12 cellular contexts compared by ENCODE assay signal in the genomic region with DNA sequence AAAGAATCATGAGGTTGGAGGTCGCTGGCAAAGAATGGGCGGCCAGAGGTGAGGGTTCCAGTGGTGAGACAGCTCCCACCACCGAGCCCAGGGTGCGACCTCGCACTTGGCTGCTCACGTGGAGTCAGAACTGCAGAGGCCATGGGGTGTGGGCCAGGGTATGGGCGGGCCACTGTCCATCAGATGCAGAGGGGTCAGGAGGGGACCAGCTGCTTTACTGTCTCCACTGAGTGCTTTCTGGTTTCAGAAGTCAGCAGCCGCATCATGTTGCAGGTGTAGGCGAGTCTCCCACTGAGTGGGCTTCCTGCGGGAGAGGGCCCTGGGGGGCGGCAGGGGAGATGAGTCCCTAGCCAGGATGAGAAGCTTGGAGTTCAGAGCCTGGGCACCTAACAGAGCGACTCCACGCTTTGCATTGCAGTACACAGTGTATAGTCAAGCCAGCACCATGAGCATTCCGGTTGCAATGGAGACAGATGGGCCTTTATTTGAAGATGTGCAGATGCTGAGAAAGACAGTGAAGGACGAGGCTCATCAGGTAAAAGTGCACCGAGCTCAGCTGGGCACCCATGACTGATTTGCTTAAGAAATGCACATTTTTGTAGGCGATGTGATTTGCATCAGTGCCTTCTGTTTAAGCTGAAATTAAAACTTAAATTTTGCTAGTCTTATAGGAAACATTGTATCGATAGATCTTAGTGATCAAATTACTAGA. TPM values are rescaled to one million over a fixed set of nuclear protein-coding genes. Genes with fewer than 3 reads are reported as not detected.
DNase-seq lines count a peak whose midpoint lies in the region; ATAC-seq and TF ChIP-seq lines count a peak whose summit lies in the region.
"Had no signal": no experiment of that assay in that cellular context is flagged by ENCODE, and none has a peak within 500 bp of the region (broad histone marks: within the 10 kb centered on the region; RNA-seq: fewer than 3 reads in every experiment).

No MANE protein-coding gene starts in this region.

- H4K5ac ChIP-seq in IMR-90 (ENCODE audit: low read depth, low read length), result no peak overlapping the region

- no peak overlapping the region for H2AK9ac ChIP-seq in IMR-90 (replicated peaks; ENCODE audit: low read depth, low read length, poor library complexity)

- TF ChIP-seq CTCF in IMR-90 (conservative IDR thresholded peaks at IDR 0.05; ENCODE audit: low read depth, low read length), result no peak

- dilution Hi-C loops in IMR-90 (cut with HindIII; ENCODE audit: low sequenced_read_pairs, unreplicated experiment), result no loop called here

- CTCF ChIA-PET in IMR-90 (lab: Yijun Ruan, JAX), result interaction anchor here (0.5 kb wide), 1 partner anchor 42 kb away, joined by 6 read pairs; no protein-coding TSS in a partner anchor

- in situ Hi-C loops in IMR-90 (cut with MboI; ENCODE audit: low sequenced_read_pairs), result no loop called here

- H4K8ac ChIP-seq in IMR-90 (ENCODE audit: low read depth in 2 of 2, low read length in 2 of 2), result peak overlapping the region in 1 of 2 experiments; percentile 2; a peak in 1 of 4 replicates

- no peaks in the 10 kb centered on the region for H3K4me1 ChIP-seq in CD4-positive, CD25-positive, alpha-beta regulatory T cell (ENCODE audit: control insufficient read depth, insufficient read depth, low read length, poor library complexity, severe bottlenecking)
- H3K4me1 ChIP-seq in IMR-90 (ENCODE audit: control insufficient read depth, insufficient read depth, low read length), result no peaks in the 10 kb centered on the region
- H3K4me1 ChIP-seq in ectodermal cell (ENCODE audit: control insufficient read depth, insufficient read depth, low read length), result peaks cover 26% of the 10 kb centered on the region

- no TSS peak for BruUV-seq in IMR-90 (replicated peaks; lab: Mats Ljungman, UMichigan)

- H3K9ac ChIP-seq in IMR-90 (ENCODE audit: low read depth, low read length), result no peak overlapping the region

- no peak overlapping the region for H2BK20ac ChIP-seq in IMR-90 (ENCODE audit: low read depth, low read length)

- H3K36me3 Mint-ChIP-seq in CD4-positive, CD25-positive, alpha-beta regulatory T cell, result peaks cover 35% of the 10 kb centered on the region
- peaks cover 10 to 18% of the 10 kb centered on the region in 2 donors for H3K36me3 Mint-ChIP-seq in naive B cell

- no peak for ATAC-seq in CD4-positive, CD25-positive, alpha-beta regulatory T cell (ENCODE audit: low read depth in 2 of 2)
- ATAC-seq in IMR-90 (ENCODE audit: low read depth), result peak; percentile 44; the same call in 1 of the 2 replicates
- ATAC-seq in naive B cell (ENCODE audit: low read depth in 2 of 2), result no peak
- no peak for ATAC-seq in HG03108 (IDR thresholded peaks at IDR 0.05; ENCODE audit: unreplicated experiment)
- no peak for ATAC-seq in GM19455 (IDR thresholded peaks at IDR 0.05; ENCODE audit: unreplicated experiment)
- ATAC-seq in GM18511 (IDR thresholded peaks at IDR 0.05; ENCODE audit: unreplicated experiment), result no peak

- H3K36me3 ChIP-seq in CD4-positive, CD25-positive, alpha-beta regulatory T cell (ENCODE audit: control insufficient read depth, insufficient read depth, low read length), result peaks cover 82% of the 10 kb centered on the region
- H3K36me3 ChIP-seq in IMR-90 (ENCODE audit: control insufficient read depth, insufficient read depth, low read length) (peaks cover 13% of the 10 kb centered on the region), ectodermal cell (ENCODE audit: control insufficient read depth, insufficient read depth, low read length) (peaks cover 5% of the 10 kb centered on the region)

- no peak overlapping the region for H2AFZ ChIP-seq in IMR-90 (replicated peaks; ENCODE audit: low read length, poor library complexity)

- no peak for DNase-seq in CD4-positive, CD25-positive, alpha-beta regulatory T cell
- DNase-seq in IMR-90, result no peak
- DNase-seq in naive B cell, result no peak
- no peak for DNase-seq in NCI-H2171 treated with DMSO at 0.1 percent for 48 hours (lab: John Stamatoyannopoulos, UW)
- DNase-seq: aorta, NCI-H187, OCI-M1 had no signal

- 64% methylated on average over 8 of the region's 18 CpGs; no CpG with 5 or more reads in 1 of the 2 experiments for WGBS in IMR-90 (ENCODE audit: extremely low coverage in 2 of 2, insufficient read length in 1 of 2), 2 experiments
- WGBS in ectodermal cell, 2 experiments, result 41 to 43% methylated on average over 17 to 18 of the region's 18 CpGs

- no peaks in the 10 kb centered on the region for H3K27me3 ChIP-seq in CD4-positive, CD25-positive, alpha-beta regulatory T cell (ENCODE audit: control insufficient read depth, insufficient read depth, low read length)
- H3K27me3 ChIP-seq in IMR-90 (ENCODE audit: control insufficient read depth, insufficient read depth, low read length) (no peaks in the 10 kb centered on the region), ectodermal cell (ENCODE audit: control insufficient read depth, insufficient read depth, low read length, poor library complexity, severe bottlenecking) (no peaks in the 10 kb centered on the region)

- intact Hi-C loops in IMR-90 (cut with micrococcal nuclease), result no loop called here

- no peaks in the 10 kb centered on the region for H3K27me3 Mint-ChIP-seq in CD4-positive, CD25-positive, alpha-beta regulatory T cell
- H3K27me3 Mint-ChIP-seq in naive B cell, result no peaks in the 10 kb centered on the region

- TF ChIP-seq RAD21 in IMR-90 (IDR thresholded peaks at IDR 0.05; ENCODE audit: low read length), result no peak

- no peak overlapping the region for H3K56ac ChIP-seq in IMR-90 (ENCODE audit: extremely low read depth, insufficient read depth, low read length)

- no peak overlapping the region for H3K4me3 ChIP-seq in CD4-positive, CD25-positive, alpha-beta regulatory T cell (ENCODE audit: low read depth, low read length)
- H3K4me3 ChIP-seq in IMR-90 (ENCODE audit: insufficient read depth, low read depth, low read length) (no peak overlapping the region), ectodermal cell (ENCODE audit: insufficient read depth, low read depth, low read length) (no peak overlapping the region)

- no peak overlapping the region for H2BK120ac ChIP-seq in IMR-90 (ENCODE audit: low read depth, low read length)

- H3K4me2 ChIP-seq in IMR-90 (ENCODE audit: low read depth, low read length), result no peak overlapping the region

- H3K4me1 Mint-ChIP-seq in CD4-positive, CD25-positive, alpha-beta regulatory T cell, result peaks cover 0 to 6% (median 2%) of the 10 kb centered on the region in 4 donors
- peaks cover 0 to 13% (median 4%) of the 10 kb centered on the region in 3 donors for H3K4me1 Mint-ChIP-seq in naive B cell
- H3K4me1 Mint-ChIP-seq: CD14-positive monocyte had no signal

- H4K20me1 ChIP-seq in IMR-90 (ENCODE audit: insufficient read depth, low read length), result no peaks in the 10 kb centered on the region

- H3K27ac ChIP-seq in CD4-positive, CD25-positive, alpha-beta regulatory T cell (ENCODE audit: insufficient read depth, low read length, poor library complexity, severe bottlenecking), result no peak overlapping the region
- H3K27ac ChIP-seq in IMR-90 (ENCODE audit: insufficient read depth, low read length) (no peak overlapping the region), ectodermal cell (ENCODE audit: insufficient read depth, low read depth, low read length, poor library complexity, severe bottlenecking) (peak overlapping the region; percentile 84)

- peaks cover 0 to 13% of the 10 kb centered on the region in 2 experiments; a peak in 1 of 4 replicates for H3K79me1 ChIP-seq in IMR-90 (ENCODE audit: low read depth in 1 of 2, low read length in 2 of 2)

- H3K4ac ChIP-seq in IMR-90 (ENCODE audit: low read depth, low read length), result no peak overlapping the region

- H3K18ac ChIP-seq in IMR-90 (ENCODE audit: low read depth, low read length), result no peak overlapping the region

- POLR2A ChIA-PET in IMR-90 (lab: Charles Lee; ENCODE audit: unreplicated experiment), result no interaction called here

- no peak for TF ChIP-seq POLR2A in IMR-90 (IDR thresholded peaks at IDR 0.05; ENCODE audit: low read depth, low read length)

- no peak overlapping the region for H2BK15ac ChIP-seq in IMR-90 (ENCODE audit: low read depth, low read length)

- H3K9me3 Mint-ChIP-seq in CD4-positive, CD25-positive, alpha-beta regulatory T cell, result no peaks in the 10 kb centered on the region
- H3K9me3 Mint-ChIP-seq in naive B cell, result no peaks in the 10 kb centered on the region

- no peaks in the 10 kb centered on the region; the same call in 1 of the 2 replicates for H3K9me1 ChIP-seq in IMR-90 (ENCODE audit: insufficient read depth, low read length)

- H3K9me3 ChIP-seq in CD4-positive, CD25-positive, alpha-beta regulatory T cell (ENCODE audit: control insufficient read depth in 2 of 2, low read length in 2 of 2), result no peaks in the 10 kb centered on the region
- H3K9me3 ChIP-seq in IMR-90 (ENCODE audit: control insufficient read depth, insufficient read depth, low read length) (no peaks in the 10 kb centered on the region), ectodermal cell (ENCODE audit: control insufficient read depth, low read length) (no peaks in the 10 kb centered on the region)

- no peak overlapping the region for H3K4me3 Mint-ChIP-seq in CD4-positive, CD25-positive, alpha-beta regulatory T cell
- H3K4me3 Mint-ChIP-seq in naive B cell, result no peak overlapping the region
- H3K4me3 Mint-ChIP-seq: CD14-positive monocyte had no signal

- no peak overlapping the region for H3K23ac ChIP-seq in IMR-90 (ENCODE audit: low read depth, low read length)

- H2AK5ac ChIP-seq in IMR-90 (ENCODE audit: low read depth, low read length), result no peak overlapping the region

- peak overlapping the region in 2 of 3 donors; percentile 44 to 52 for H3K27ac Mint-ChIP-seq in CD4-positive, CD25-positive, alpha-beta regulatory T cell
- peak overlapping the region in 5 of 6 donors; percentile 34 to 97 (median 66) for H3K27ac Mint-ChIP-seq in naive B cell

- H3K14ac ChIP-seq in IMR-90 (replicated peaks; ENCODE audit: low read depth, low read length), result no peak overlapping the region

- H2BK5ac ChIP-seq in IMR-90 (ENCODE audit: low read depth, low read length, poor library complexity, severe bottlenecking), result no peak overlapping the region

- no peak overlapping the region for H4K91ac ChIP-seq in IMR-90 (ENCODE audit: insufficient read depth, low read depth, low read length)

TF ChIP-seq in IMR-90, 13 proteins besides CTCF, POLR2A, EP300 and RAD21 (continues in another document):
- TF ChIP-seq SMC3 (IDR thresholded peaks at IDR 0.05; ENCODE audit: low read depth, low read length), result no peak

RNA-seq across cellular contexts. Expression of a gene that starts 46.8 kb away (rescaled TPM):
- total RNA-seq in CD4-positive, CD25-positive, alpha-beta regulatory T cell, result 314 TPM
- polyA plus RNA-seq in CD4-positive, CD25-positive, alpha-beta regulatory T cell, result 10 to 100 TPM; 23.6 to 36.8 (median 30.9) TPM
- 612 and 670 TPM in 2 replicates for total RNA-seq in IMR-90 (2012; rRNA removed)
- polyA plus RNA-seq in IMR-90 (2012; rRNA removed) (221 and 240 TPM in 2 replicates), naive B cell (ENCODE audit: low read depth in 6 of 6) (10 to 100 TPM in 5 of 6 donors, 1 to 10 TPM in 1; 7.4 to 40.9 (median 27.7) TPM)
- polyA plus RNA-seq in IMR-90 (2012; cell fraction: cytosol; rRNA removed), result 167 and 240 TPM in 2 replicates
- polyA plus RNA-seq in IMR-90 (2012; cell fraction: nucleus; rRNA removed; ENCODE audit: low replicate concordance), result 278 and 585 TPM in 2 replicates
- polyA plus RNA-seq in ectodermal cell (2013, experiment 1 of 4), result 207 TPM
- 256 TPM for polyA plus RNA-seq in ectodermal cell (2013, experiment 2 of 4)
- polyA plus RNA-seq in ectodermal cell (2013, experiment 3 of 4), result 201 TPM
- polyA plus RNA-seq in ectodermal cell (2013, experiment 4 of 4), result 245 TPM
